In genomic region chr17:40534431-40535189, GRCh38 we compare ENCODE assay signal across 1 cellular context.
TF ChIP-seq lines count a peak whose summit lies in the region.

No MANE protein-coding gene starts in this region.

TF ChIP-seq in HepG2, 621 proteins besides CTCF, POLR2A, EP300 and RAD21:
- 0 out of 4 replicates have a peak, but pooled peaks of 1 of the 2 experiments have one; percentile 45 for TF ChIP-seq KLF16 (CRISPR knock-in tag; IDR thresholded peaks at IDR 0.05)
- peak; percentile 53; the same call in 1 of the 2 replicates for TF ChIP-seq ZNF460 (CRISPR knock-in tag; IDR thresholded peaks at IDR 0.05; ENCODE audit: borderline replicate concordance)
- TF ChIP-seq DBP (CRISPR knock-in tag; IDR thresholded peaks at IDR 0.05; ENCODE audit: not compliant biosample characterization), result no peak
- TF ChIP-seq ZNF646 (CRISPR knock-in tag; IDR thresholded peaks at IDR 0.05), result peak; percentile 80
TF ChIP-seq in HepG2: peak in this region for 3.
